18 cellular contexts compared by ENCODE assay signal in the genomic region with DNA sequence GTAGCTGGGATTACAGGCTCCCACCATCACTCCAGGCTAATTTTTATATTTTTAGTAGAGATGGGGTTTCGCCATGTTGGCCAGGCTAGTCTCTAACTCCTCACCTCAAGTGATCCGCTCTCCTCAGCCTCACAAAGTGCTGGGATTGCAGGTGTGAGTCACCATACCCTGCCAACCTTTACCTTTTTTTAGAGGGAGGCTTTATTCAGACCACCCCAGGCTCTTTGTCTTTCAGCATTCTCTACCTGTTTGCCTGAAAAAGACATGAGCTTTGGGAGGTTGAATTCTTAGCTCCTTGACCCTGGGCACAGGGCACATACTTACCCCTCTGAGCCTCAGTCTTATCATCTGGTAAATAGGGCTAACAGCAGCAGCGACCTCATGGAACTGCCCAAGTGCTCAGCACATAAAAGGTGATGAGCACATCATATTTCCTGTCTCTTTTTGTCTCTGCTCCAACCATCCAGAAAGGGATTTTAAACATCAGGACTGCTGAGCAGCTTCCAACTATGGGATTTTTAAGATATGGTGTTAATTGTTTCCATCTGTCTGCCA. TPM values are rescaled to one million over a fixed set of nuclear protein-coding genes. Genes with fewer than 3 reads are reported as not detected.
"Had no signal": no experiment of that assay in that cellular context is flagged by ENCODE, and none has a peak within 500 bp of the region (broad histone marks: within the 10 kb centered on the region; RNA-seq: fewer than 3 reads in every experiment).

No MANE protein-coding gene starts in this region.

- H3K9me3 ChIP-seq: esophagus muscularis mucosa, gastrocnemius medialis, mucosa of descending colon had no signal

- DNase-seq: effector memory CD4-positive, alpha-beta T cell; gastrocnemius medialis; heart right ventricle; immature natural killer cell; kidney; left cardiac atrium; mucosa of descending colon; natural killer cell; posterior cingulate gyrus; small intestine; stimulated activated CD4-positive, alpha-beta T cell treated with anti-CD3 and anti-CD28 coated beads, Interleukin-2, amount 100 ng/mL, for 48 hours; stimulated activated naive CD4-positive, alpha-beta T cell treated with Interleukin-2 at 50 U/mL for 16 hours; trophoblast cell had no signal

- H3K27ac ChIP-seq: epithelial cell of prostate, esophagus muscularis mucosa, gastrocnemius medialis, heart right ventricle had no signal

- H3K4me1 ChIP-seq: esophagus muscularis mucosa, gastrocnemius medialis had no signal

- H3K4me3 ChIP-seq: esophagus muscularis mucosa, gastrocnemius medialis, heart right ventricle, mucosa of descending colon had no signal

- FAIRE-seq: kidney, small intestine had no signal

- H3K27me3 ChIP-seq: esophagus muscularis mucosa, gastrocnemius medialis had no signal

- ATAC-seq: gastrocnemius medialis, mucosa of descending colon, natural killer cell had no signal

- H3K36me3 ChIP-seq: esophagus muscularis mucosa, gastrocnemius medialis, heart right ventricle had no signal

RNA-seq across cellular contexts. Expression of a gene that starts 17.0 kb away (rescaled TPM):
- total RNA-seq: esophagus muscularis mucosa, gastrocnemius medialis, osteocyte, pulmonary artery endothelial cell had no signal
- polyA plus RNA-seq: heart right ventricle, immature natural killer cell, liver, small intestine had no signal
